Comparison of ENCODE assay signal across 18 cellular contexts in genomic region chr6:46288863-46289262, GRCh38.
DNase-seq lines count a peak whose midpoint lies in the region; ATAC-seq, FAIRE-seq and TF ChIP-seq lines count a peak whose summit lies in the region.
"Had no signal": no experiment of that assay in that cellular context is flagged by ENCODE, and none has a peak within 500 bp of the region (broad histone marks: within the 10 kb centered on the region; RNA-seq: fewer than 3 reads in every experiment).

No MANE protein-coding gene starts in this region.

- peaks cover 38% of the 10 kb centered on the region for H3K4me1 Mint-ChIP-seq in stimulated activated effector memory CD8-positive, alpha-beta T cell treated with anti-CD3 and anti-CD28 coated beads, Interleukin-12 subunit alpha, Interleukin-12 subunit beta, amount 100 ng/mL, for 72 hours

- H4K20me1 ChIP-seq in GM12878 (ENCODE audit: control insufficient read depth, insufficient read depth) = no peaks in the 10 kb centered on the region
- no peaks in the 10 kb centered on the region for H4K20me1 ChIP-seq in OCI-LY7 (ENCODE audit: insufficient read depth, low read length)

- ATAC-seq in Right ventricle myocardium superior (ENCODE audit: poor library complexity) (peak; percentile 24), GM19351 (IDR thresholded peaks at IDR 0.05; ENCODE audit: unreplicated experiment) (peak; percentile 47), GM12878 (no peak)
- no peak for ATAC-seq in stimulated activated effector memory CD8-positive, alpha-beta T cell treated with anti-CD3 and anti-CD28 coated beads, Interleukin-12 subunit alpha, Interleukin-12 subunit beta, amount 100 ng/mL, for 72 hours
- ATAC-seq: HepG2 had no signal

- POLR2A ChIA-PET in GM12878 (lab: Charles Lee) = no interaction called here
- POLR2A ChIA-PET in OCI-LY7 (lab: Charles Lee) = no interaction called here

- H3K27ac Mint-ChIP-seq in stimulated activated effector memory CD8-positive, alpha-beta T cell treated with anti-CD3 and anti-CD28 coated beads, Interleukin-12 subunit alpha, Interleukin-12 subunit beta, amount 100 ng/mL, for 72 hours = peak overlapping the region; percentile 36
- H3K27ac Mint-ChIP-seq: HFFc6 had no signal

- no peaks in the 10 kb centered on the region for H3K9me3 ChIP-seq in GM12878 (replicated peaks; ENCODE audit: control insufficient read depth, insufficient read depth, low read length)
- H3K9me3 ChIP-seq in OCI-LY7 (ENCODE audit: low read length) = no peaks in the 10 kb centered on the region
- H3K9me3 ChIP-seq: SJCRH30 had no signal

- H3K79me2 ChIP-seq in GM12878 (ENCODE audit: control insufficient read depth, insufficient read depth, low read length) (no peaks in the 10 kb centered on the region), OCI-LY7 (ENCODE audit: insufficient read depth, low read depth, low read length) (no peaks in the 10 kb centered on the region)

- FAIRE-seq in GM12878 (lab: Jason Lieb, UNC) = no peak
- FAIRE-seq: HepG2 had no signal

- no peak for TF ChIP-seq POLR2A in GM12878 (IDR thresholded peaks at IDR 0.05; ENCODE audit: low read depth, low read length)

- TF ChIP-seq EP300 in GM12878 (IDR thresholded peaks at IDR 0.05; ENCODE audit: borderline replicate concordance in 1 of 2, control insufficient read depth in 1 of 2, low read depth in 2 of 2, low read length in 2 of 2) = no peak

- 57% methylated on average over 3 of the region's 3 CpGs for WGBS in GM12878 (ENCODE audit: insufficient coverage, insufficient replicate concordance, low lambda C conversion rate, missing lambda C conversion rate)

- H3K4me3 ChIP-seq in GM12878 (no peak overlapping the region), OCI-LY7 (ENCODE audit: low read depth, low read length, poor library complexity, severe bottlenecking) (no peak overlapping the region)
- H3K4me3 ChIP-seq: SJCRH30 had no signal

- no peaks in the 10 kb centered on the region for H3K36me3 ChIP-seq in GM12878 (ENCODE audit: control insufficient read depth in 2 of 2, insufficient read depth in 2 of 2, low read length in 1 of 2)
- no peaks in the 10 kb centered on the region for H3K36me3 ChIP-seq in OCI-LY7 (ENCODE audit: insufficient read depth, low read length)
- H3K36me3 ChIP-seq: SJCRH30 had no signal

- H3K27me3 ChIP-seq in GM12878 (replicated peaks in 1 of 2; ENCODE audit: control insufficient read depth in 2 of 2, insufficient read depth in 2 of 2, low read length in 1 of 2) = no peaks in the 10 kb centered on the region
- H3K27me3 ChIP-seq: SJCRH30 had no signal

- H2AFZ ChIP-seq in GM12878 (ENCODE audit: control insufficient read depth, low read depth, low read length) (no peak overlapping the region), OCI-LY7 (ENCODE audit: low read length) (no peak overlapping the region)

- no peaks in the 10 kb centered on the region for H3K36me3 Mint-ChIP-seq in stimulated activated effector memory CD8-positive, alpha-beta T cell treated with anti-CD3 and anti-CD28 coated beads, Interleukin-12 subunit alpha, Interleukin-12 subunit beta, amount 100 ng/mL, for 72 hours

- TF ChIP-seq CTCF in GM12878 (IDR thresholded peaks at IDR 0.05 in 2 of 3, conservative IDR thresholded peaks at IDR 0.05 in 1 of 3; ENCODE audit: control insufficient read depth in 2 of 3, extremely low read depth in 1 of 3, insufficient read depth in 1 of 3, low read depth in 3 of 3, low read length in 3 of 3) = no peak
- no peak for TF ChIP-seq CTCF in OCI-LY7 (conservative IDR thresholded peaks at IDR 0.05; ENCODE audit: low read length)

- H3K4me3 Mint-ChIP-seq in stimulated activated effector memory CD8-positive, alpha-beta T cell treated with anti-CD3 and anti-CD28 coated beads, Interleukin-12 subunit alpha, Interleukin-12 subunit beta, amount 100 ng/mL, for 72 hours = no peak overlapping the region
- H3K4me3 Mint-ChIP-seq: HFFc6 had no signal

- H3K9me3 Mint-ChIP-seq in stimulated activated effector memory CD8-positive, alpha-beta T cell treated with anti-CD3 and anti-CD28 coated beads, Interleukin-12 subunit alpha, Interleukin-12 subunit beta, amount 100 ng/mL, for 72 hours = no peaks in the 10 kb centered on the region

- H3K27ac ChIP-seq in GM12878 (ENCODE audit: control insufficient read depth, insufficient read depth) = no peak overlapping the region
- no peak overlapping the region for H3K27ac ChIP-seq in OCI-LY7 (ENCODE audit: low read depth, low read length, poor library complexity, severe bottlenecking)
- H3K27ac ChIP-seq: C4-2B, SJCRH30 had no signal

- CTCF ChIA-PET in GM12878 (lab: Yijun Ruan, JAX) (no interaction called here), OCI-LY7 (lab: Charles Lee; ENCODE audit: unreplicated experiment) (no interaction called here)

- in situ Hi-C loops in GM12878 (cut with MboI) = no loop called here

- H3K9me2 ChIP-seq in OCI-LY7 (ENCODE audit: insufficient read depth, low read length) = no peaks in the 10 kb centered on the region

- RAD21 ChIA-PET in GM12878 (lab: Charles Lee; ENCODE audit: unreplicated experiment) = no interaction called here

- no peak for TF ChIP-seq RAD21 in GM12878 (IDR thresholded peaks at IDR 0.05; ENCODE audit: insufficient read depth, low read depth, low read length)

- H3K9ac ChIP-seq in GM12878 (ENCODE audit: control insufficient read depth, insufficient read depth, low read length) = no peak overlapping the region

- SMC1A ChIA-PET in GM12878 (lab: Charles Lee; ENCODE audit: uncharacterized antibody, unreplicated experiment) = interaction anchor here (1.5 kb wide), 1 partner anchor 59 kb away, joined by 4 read pairs; no protein-coding TSS in a partner anchor

- DNase-seq in Right ventricle myocardium superior (no peak), cardiac septum (ENCODE audit: low spot score) (no peak), GM12878 (ENCODE audit: low read depth, low spot score) (no peak), OCI-LY7 (ENCODE audit: low spot score) (no peak), NCI-H345 treated with DMSO at 0.1 percent for 48 hours (lab: John Stamatoyannopoulos, UW; ENCODE audit: unreplicated experiment) (no peak), C1 segment of cervical spinal cord (lab: John Stamatoyannopoulos, UW) (no peak)
- DNase-seq in stimulated activated effector memory CD8-positive, alpha-beta T cell treated with anti-CD3 and anti-CD28 coated beads, Interleukin-12 subunit alpha, Interleukin-12 subunit beta, amount 100 ng/mL, for 72 hours (ENCODE audit: low spot score in 2 of 2) = no peak
- DNase-seq: HFFc6, KG1, NCI-H1092, NCI-H146, NCI-H2081 treated with DMSO at 0.1 percent for 48 hours, NCI-H524, RPMI8226, SJCRH30 had no signal

- H3K4me1 ChIP-seq in GM12878 (ENCODE audit: control insufficient read depth, insufficient read depth, low read length) = peaks cover 15% of the 10 kb centered on the region
- H3K4me1 ChIP-seq in OCI-LY7 (ENCODE audit: insufficient read depth, low read length, poor library complexity, severe bottlenecking) = no peaks in the 10 kb centered on the region
- H3K4me1 ChIP-seq: SJCRH30 had no signal

- intact Hi-C loops in Right ventricle myocardium superior (cut with DNase I) = no loop called here
- intact Hi-C loops in cardiac septum (cut with DNase I) = no loop called here
- intact Hi-C loops in GM12878 (cut with micrococcal nuclease; ENCODE audit: unreplicated experiment) = no loop called here
- intact Hi-C loops in OCI-LY7 (cut with micrococcal nuclease; ENCODE audit: unreplicated experiment) = no loop called here

- H3K4me2 ChIP-seq in GM12878 (ENCODE audit: control insufficient read depth, insufficient read depth) (no peak overlapping the region), OCI-LY7 (ENCODE audit: low read length) (no peak overlapping the region)

- BruUV-seq in GM12878 (replicated peaks; lab: Mats Ljungman, UMichigan) = no TSS peak
- BruUV-seq in OCI-LY7 (replicated peaks; lab: Mats Ljungman, UMichigan) = no TSS peak

TF ChIP-seq in GM12878, 131 proteins besides CTCF, POLR2A, EP300 and RAD21:
- no peak for TF ChIP-seq SP1 (IDR thresholded peaks at IDR 0.05; ENCODE audit: low read depth, low read length)
- no peak for TF ChIP-seq SUPT20H (IDR thresholded peaks at IDR 0.05; ENCODE audit: borderline replicate concordance, control insufficient read depth, low read depth, low read length)
- TF ChIP-seq MEF2A (IDR thresholded peaks at IDR 0.05; ENCODE audit: insufficient read depth, low read depth, low read length) = 0 out of 2 replicates have a peak, but pooled peaks have one; percentile 49
- 0 out of 2 replicates have a peak, but pooled peaks have one; percentile 25 for TF ChIP-seq CREB1 (IDR thresholded peaks at IDR 0.05; ENCODE audit: low read depth)

Comparison
In these comparisons a context has a peak if more than half of its experiments do, and no peak if none do; other contexts are left out.
1. ATAC-seq: peak in Right ventricle myocardium superior (single experiment) and GM19351 (single experiment); none in GM12878 (single experiment) and stimulated activated effector memory CD8-positive, alpha-beta T cell treated with anti-CD3 and anti-CD28 coated beads, Interleukin-12 subunit alpha, Interleukin-12 subunit beta, amount 100 ng/mL, for 72 hours (single experiment).